ENCODE assay signal across 8 cellular contexts in the genomic region with DNA sequence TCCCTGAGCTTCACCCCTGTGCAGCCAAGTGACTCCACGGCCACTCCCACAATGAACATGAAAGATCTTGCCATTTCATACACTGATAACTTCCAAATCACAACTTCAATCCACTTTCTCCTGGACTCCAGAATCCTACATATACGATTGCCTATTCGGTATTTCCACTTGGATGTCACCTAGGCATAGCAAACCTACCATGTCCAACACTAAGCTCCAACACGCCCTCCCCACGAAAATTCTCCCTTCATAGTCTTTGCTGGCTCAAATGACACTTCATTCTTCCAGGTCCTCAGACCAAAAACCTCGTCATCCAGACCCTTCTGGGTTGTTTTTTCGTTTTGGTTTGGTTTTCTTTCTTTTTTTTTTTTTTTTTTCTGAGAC. TPM values are rescaled to one million over a fixed set of nuclear protein-coding genes. Genes with fewer than 3 reads are reported as not detected.
DNase-seq lines count a peak whose midpoint lies in the region; ATAC-seq and TF ChIP-seq lines count a peak whose summit lies in the region.
"Had no signal": no experiment of that assay in that cellular context is flagged by ENCODE, and none has a peak within 500 bp of the region (broad histone marks: within the 10 kb centered on the region; RNA-seq: fewer than 3 reads in every experiment).

No MANE protein-coding gene starts in this region.

- TF ChIP-seq CTCF in HL-60 (IDR thresholded peaks at IDR 0.05; ENCODE audit: insufficient read depth, low read length), result no peak

- peaks cover 8% of the 10 kb centered on the region for H3K27me3 ChIP-seq in HL-60 (ENCODE audit: insufficient read depth, poor library complexity, severe bottlenecking)

- ATAC-seq in activated naive CD4-positive, alpha-beta T cell treated with anti-CD3 and anti-CD28 coated beads, Interleukin-2, amount 50 U/mL, for 72 hours, result no peak
- no peak for ATAC-seq in stimulated activated naive CD8-positive, alpha-beta T cell treated with anti-CD3 and anti-CD28 coated beads, Interleukin-15, amount 100 ng/mL, for 72 hours
- no peak for ATAC-seq in HG02678 (IDR thresholded peaks at IDR 0.05; ENCODE audit: unreplicated experiment)
- no peak for ATAC-seq in GM18505 (IDR thresholded peaks at IDR 0.05; ENCODE audit: unreplicated experiment)

- no peaks in the 10 kb centered on the region for H3K9me3 ChIP-seq in iPS-18c (ENCODE audit: control insufficient read depth, insufficient read depth, low read length)

- H3K27me3 Mint-ChIP-seq in stimulated activated naive CD8-positive, alpha-beta T cell treated with anti-CD3 and anti-CD28 coated beads, Interleukin-15, amount 100 ng/mL, for 72 hours, result peaks cover 43% of the 10 kb centered on the region

- peak overlapping the region; percentile 80 to 89 for H3K4me3 Mint-ChIP-seq in stimulated activated naive CD8-positive, alpha-beta T cell treated with anti-CD3 and anti-CD28 coated beads, Interleukin-15, amount 100 ng/mL, for 72 hours

- DNase-seq in HL-60 (ENCODE audit: low read depth in 1 of 2, low spot score in 1 of 2) (no peak), iPS-NIHi7 (ENCODE audit: extremely low spot score) (no peak)
- no peak for DNase-seq in activated naive CD4-positive, alpha-beta T cell treated with anti-CD3 and anti-CD28 coated beads, Interleukin-2, amount 50 U/mL, for 72 hours (ENCODE audit: low spot score in 2 of 2)
- no peak for DNase-seq in stimulated activated naive CD8-positive, alpha-beta T cell treated with anti-CD3 and anti-CD28 coated beads, Interleukin-15, amount 100 ng/mL, for 72 hours

- no peaks in the 10 kb centered on the region for H3K9me3 Mint-ChIP-seq in activated naive CD4-positive, alpha-beta T cell treated with anti-CD3 and anti-CD28 coated beads, Interleukin-2, amount 50 U/mL, for 72 hours
- H3K9me3 Mint-ChIP-seq in stimulated activated naive CD8-positive, alpha-beta T cell treated with anti-CD3 and anti-CD28 coated beads, Interleukin-15, amount 100 ng/mL, for 72 hours, result no peaks in the 10 kb centered on the region

- H3K27ac ChIP-seq in HL-60 (replicated peaks), result no peak overlapping the region

- peak overlapping the region; percentile 42 for H3K4me3 ChIP-seq in HL-60 (replicated peaks; ENCODE audit: insufficient read depth, low read length)
- H3K4me3 ChIP-seq in iPS-18c (ENCODE audit: insufficient read depth, low read depth, low read length), result peak overlapping the region; percentile 80

- no peak for TF ChIP-seq POLR2A in GM18505 (IDR thresholded peaks at IDR 0.05; ENCODE audit: borderline replicate concordance, extremely low read depth, insufficient read depth, insufficient read length)

- peaks cover 41% of the 10 kb centered on the region for H3K4me1 Mint-ChIP-seq in stimulated activated naive CD8-positive, alpha-beta T cell treated with anti-CD3 and anti-CD28 coated beads, Interleukin-15, amount 100 ng/mL, for 72 hours

- no peaks in the 10 kb centered on the region for H3K36me3 Mint-ChIP-seq in activated naive CD4-positive, alpha-beta T cell treated with anti-CD3 and anti-CD28 coated beads, Interleukin-2, amount 50 U/mL, for 72 hours

- peak overlapping the region; percentile 47 to 87 for H3K27ac Mint-ChIP-seq in activated naive CD4-positive, alpha-beta T cell treated with anti-CD3 and anti-CD28 coated beads, Interleukin-2, amount 50 U/mL, for 72 hours
- H3K27ac Mint-ChIP-seq in stimulated activated naive CD8-positive, alpha-beta T cell treated with anti-CD3 and anti-CD28 coated beads, Interleukin-15, amount 100 ng/mL, for 72 hours, result peak overlapping the region; percentile 87 to 88

RNA-seq across cellular contexts. Expression of gene GLTPD2, which starts 1.9 kb away (rescaled TPM):
- total RNA-seq in activated naive CD4-positive, alpha-beta T cell treated with anti-CD3 and anti-CD28 coated beads, Interleukin-2, amount 50 U/mL, for 72 hours, result not detected
- total RNA-seq: activated CD8-positive, alpha-beta memory T cell treated with anti-CD3 and anti-CD28 coated beads for 36 hours had no signal

RNA-seq across cellular contexts. Expression of gene VMO1, which starts 4.5 kb away (rescaled TPM):
- under 1 TPM in 1 of 2 donors, not detected in 1; 0.50 TPM for total RNA-seq in activated naive CD4-positive, alpha-beta T cell treated with anti-CD3 and anti-CD28 coated beads, Interleukin-2, amount 50 U/mL, for 72 hours

RNA-seq across cellular contexts. Expression of gene PSMB6, which starts 5.3 kb away (rescaled TPM):
- 100 to 1,000 TPM; 133 to 135 TPM for total RNA-seq in activated naive CD4-positive, alpha-beta T cell treated with anti-CD3 and anti-CD28 coated beads, Interleukin-2, amount 50 U/mL, for 72 hours

RNA-seq across cellular contexts. Expression of gene PLD2, which starts 16.3 kb away (rescaled TPM):
- total RNA-seq in activated naive CD4-positive, alpha-beta T cell treated with anti-CD3 and anti-CD28 coated beads, Interleukin-2, amount 50 U/mL, for 72 hours, result 10 to 100 TPM; 23.6 to 31.4 TPM
